ENCODE assay signal across 7 cellular contexts in the genomic region with DNA sequence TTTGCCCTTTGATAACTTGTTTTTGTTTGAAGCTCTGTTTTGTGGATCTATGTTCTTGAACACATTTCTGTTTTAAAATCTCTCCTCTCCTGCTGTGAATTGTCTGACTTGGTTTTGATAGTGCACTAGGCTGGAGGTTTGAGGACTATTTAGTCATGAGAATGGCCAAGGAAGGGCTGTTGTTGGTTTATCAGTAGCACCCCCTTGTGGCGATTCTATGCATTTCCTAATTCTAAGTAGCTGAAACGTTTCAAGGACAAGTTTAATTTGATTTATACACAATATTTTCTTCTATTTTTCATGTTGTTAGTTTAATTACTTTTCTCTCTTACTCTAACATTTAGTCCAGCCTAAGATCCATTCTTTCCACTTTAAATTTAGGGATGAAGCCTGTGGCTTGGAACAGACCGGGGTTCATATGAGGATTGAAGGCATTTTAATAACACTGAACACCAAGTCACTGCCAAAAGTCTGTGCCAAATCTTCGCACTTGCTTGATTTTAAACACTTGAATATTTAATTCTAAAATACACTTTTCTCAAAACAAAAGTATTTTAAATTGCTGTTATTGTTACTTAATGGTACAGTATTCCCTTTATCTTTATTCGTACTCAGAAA.
DNase-seq lines count a peak whose midpoint lies in the region; ATAC-seq and TF ChIP-seq lines count a peak whose summit lies in the region.

No MANE protein-coding gene starts in this region.

- no peak overlapping the region for H3K9ac ChIP-seq in DND-41 (ENCODE audit: low read depth, low read length)

- POLR2A ChIA-PET in activated CD8-positive, alpha-beta T cell treated with anti-CD3 and anti-CD28 coated beads, Interleukin-2, amount 10 ng/mL, durations not matched to agents 7 days and 5 days (lab: Charles Lee): no interaction called here

- H3K27ac ChIP-seq in DND-41 (ENCODE audit: low read length) (no peak overlapping the region), left ventricle myocardium inferior (replicated peaks) (no peak overlapping the region)

- no peak overlapping the region for H3K4me3 ChIP-seq in DND-41 (ENCODE audit: low read depth in 1 of 2, low read length in 2 of 2)
- H3K4me3 ChIP-seq in left ventricle myocardium inferior: no peak overlapping the region

- intact Hi-C loops in left ventricle myocardium inferior (cut with micrococcal nuclease): no loop called here

- no peaks in the 10 kb centered on the region for H3K79me2 ChIP-seq in DND-41 (ENCODE audit: insufficient read depth, low read length)

- H3K9me3 ChIP-seq in DND-41 (ENCODE audit: insufficient read depth, low read length, severe bottlenecking) (no peaks in the 10 kb centered on the region), left ventricle myocardium inferior (replicated peaks) (no peaks in the 10 kb centered on the region)

- no peak overlapping the region for H3K4me2 ChIP-seq in DND-41 (ENCODE audit: insufficient read depth, low read length)

- peak; percentile 24 for DNase-seq in DND-41
- DNase-seq in NCI-H345 treated with DMSO at 0.1 percent for 48 hours (lab: John Stamatoyannopoulos, UW; ENCODE audit: unreplicated experiment): peak; percentile 61
- DNase-seq in activated CD8-positive, alpha-beta T cell treated with anti-CD3 and anti-CD28 coated beads, Interleukin-2, amount 10 ng/mL, durations not matched to agents 7 days and 5 days: peak; percentile 52
- no peak for DNase-seq in left ventricle myocardium inferior
- peak; percentile 57 for DNase-seq in smooth muscle cell of the brain vasculature (ENCODE audit: low read depth, low spot score)

- H3K36me3 ChIP-seq in DND-41 (ENCODE audit: insufficient read depth, low read length): no peaks in the 10 kb centered on the region
- H3K36me3 ChIP-seq in left ventricle myocardium inferior: no peaks in the 10 kb centered on the region

- H2AFZ ChIP-seq in DND-41 (ENCODE audit: low read depth, low read length): no peak overlapping the region

- TF ChIP-seq CTCF in DND-41 (IDR thresholded peaks at IDR 0.05; ENCODE audit: borderline replicate concordance, extremely low read depth, low read length, poor library complexity, severe bottlenecking) (peak; percentile 84), left ventricle myocardium inferior (IDR thresholded peaks at IDR 0.05; ENCODE audit: borderline replicate concordance) (peak; percentile 83)

- H3K4me1 ChIP-seq in DND-41 (ENCODE audit: insufficient read depth, low read length) (no peaks in the 10 kb centered on the region), left ventricle myocardium inferior (no peaks in the 10 kb centered on the region)

- no peaks in the 10 kb centered on the region for H3K9me3 Mint-ChIP-seq in activated CD8-positive, alpha-beta T cell treated with anti-CD3 and anti-CD28 coated beads, Interleukin-2, amount 10 ng/mL, durations not matched to agents 7 days and 5 days (ENCODE audit: insufficient read depth)

- no peak overlapping the region for H3K4me3 Mint-ChIP-seq in activated CD8-positive, alpha-beta T cell treated with anti-CD3 and anti-CD28 coated beads, Interleukin-2, amount 10 ng/mL, durations not matched to agents 7 days and 5 days

- no peak overlapping the region for H3K27ac Mint-ChIP-seq in activated CD8-positive, alpha-beta T cell treated with anti-CD3 and anti-CD28 coated beads, Interleukin-2, amount 10 ng/mL, durations not matched to agents 7 days and 5 days

- no peaks in the 10 kb centered on the region for H3K27me3 Mint-ChIP-seq in activated CD8-positive, alpha-beta T cell treated with anti-CD3 and anti-CD28 coated beads, Interleukin-2, amount 10 ng/mL, durations not matched to agents 7 days and 5 days (ENCODE audit: low read depth)

- H3K36me3 Mint-ChIP-seq in activated CD8-positive, alpha-beta T cell treated with anti-CD3 and anti-CD28 coated beads, Interleukin-2, amount 10 ng/mL, durations not matched to agents 7 days and 5 days (ENCODE audit: low read depth): no peaks in the 10 kb centered on the region

- CTCF ChIA-PET in activated CD8-positive, alpha-beta T cell treated with anti-CD3 and anti-CD28 coated beads, Interleukin-2, amount 10 ng/mL, durations not matched to agents 7 days and 5 days (lab: Charles Lee): interaction anchor here (1.0 to 3.3 kb wide), 10 partner anchors 8 to 326 kb away, joined by 3 to 29 read pairs (median 5); no protein-coding TSS in a partner anchor

- no peaks in the 10 kb centered on the region for H3K4me1 Mint-ChIP-seq in activated CD8-positive, alpha-beta T cell treated with anti-CD3 and anti-CD28 coated beads, Interleukin-2, amount 10 ng/mL, durations not matched to agents 7 days and 5 days (ENCODE audit: low read depth)

- H4K20me1 ChIP-seq in DND-41 (ENCODE audit: insufficient read depth, low read length): no peaks in the 10 kb centered on the region

- ATAC-seq in DND-41 (ENCODE audit: insufficient read depth, low read depth) (peak; percentile 67; the same call in 2 of the 3 replicates), GM19043 (IDR thresholded peaks at IDR 0.05; ENCODE audit: low read depth, unreplicated experiment) (peak; percentile 73), HG03196 (IDR thresholded peaks at IDR 0.05; ENCODE audit: unreplicated experiment) (peak; percentile 68)
- ATAC-seq in activated CD8-positive, alpha-beta T cell treated with anti-CD3 and anti-CD28 coated beads, Interleukin-2, amount 10 ng/mL, durations not matched to agents 7 days and 5 days: peak; percentile 44

- H3K27me3 ChIP-seq in DND-41 (ENCODE audit: insufficient read depth, low read length, poor library complexity) (no peaks in the 10 kb centered on the region), left ventricle myocardium inferior (ENCODE audit: low read depth) (peaks cover 19% of the 10 kb centered on the region)
